In the genomic region with DNA sequence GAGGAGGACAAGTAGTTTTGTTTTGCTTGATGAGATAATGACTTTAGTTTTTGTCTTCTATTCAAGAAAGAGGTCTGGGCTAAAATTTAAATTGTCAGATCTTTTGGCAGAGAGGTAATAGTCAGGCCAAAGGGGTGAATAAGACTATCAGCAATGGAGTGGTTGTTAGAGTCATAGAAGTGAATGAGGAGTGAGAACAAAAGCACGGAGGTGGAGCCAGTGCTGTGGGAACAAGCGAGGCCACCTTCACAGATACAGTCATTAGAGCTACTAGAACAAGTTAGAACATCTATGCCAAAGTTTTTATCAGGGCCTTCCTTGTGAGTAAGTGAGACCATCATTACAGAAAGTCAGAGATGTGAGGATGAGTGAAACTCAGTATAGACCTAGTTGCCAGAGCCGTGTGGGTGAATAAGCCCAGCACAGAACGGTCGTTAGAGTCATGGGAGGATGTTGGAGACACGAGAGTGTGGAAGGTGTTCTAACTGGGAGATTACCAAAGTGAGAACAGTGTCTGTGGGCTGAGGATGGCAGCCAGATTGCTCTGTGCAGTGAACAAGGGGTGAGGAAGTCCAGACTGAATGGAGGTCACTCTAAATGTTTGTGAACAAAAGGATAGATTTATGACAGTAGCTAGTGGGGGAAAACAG, we compare ENCODE assay signal across 22 cellular contexts.
"Had no signal": no experiment of that assay in that cellular context is flagged by ENCODE, and none has a peak within 500 bp of the region (broad histone marks: within the 10 kb centered on the region; RNA-seq: fewer than 3 reads in every experiment).

No MANE protein-coding gene starts in this region.

- H3K27me3 ChIP-seq: brain microvascular endothelial cell had no signal

- H3K4me3 Mint-ChIP-seq: activated CD8-positive, alpha-beta T cell treated with anti-CD3 and anti-CD28 coated beads for 36 hours; activated naive CD4-positive, alpha-beta T cell treated with anti-CD3 and anti-CD28 coated beads, Interleukin-2, amount 10 ng/mL, durations not matched to agents 7 days and 5 days; activated naive CD8-positive, alpha-beta T cell treated with anti-CD3 and anti-CD28 coated beads for 36 hours; activated T-cell treated with anti-CD3 and anti-CD28 coated beads, Interleukin-2, amount 50 U/mL, for 72 hours had no signal

- H3K27ac Mint-ChIP-seq: activated CD8-positive, alpha-beta T cell treated with anti-CD3 and anti-CD28 coated beads for 36 hours; activated naive CD4-positive, alpha-beta T cell treated with anti-CD3 and anti-CD28 coated beads, Interleukin-2, amount 10 ng/mL, durations not matched to agents 7 days and 5 days; activated naive CD8-positive, alpha-beta T cell treated with anti-CD3 and anti-CD28 coated beads for 36 hours; activated T-cell treated with anti-CD3 and anti-CD28 coated beads, Interleukin-2, amount 50 U/mL, for 72 hours; activated T-helper 2 cell treated with anti-CD3 and anti-CD28 coated beads, Interferon-gamma antibody, Interleukin-2, Interleukin-4, amounts not matched to agents 10 μg/mL and 5 μg/mL and 100 μg/mL, durations not matched to agents 14 hours and 24 hours and 36 hours had no signal

- H3K27ac ChIP-seq: brain microvascular endothelial cell, WERI-Rb-1 had no signal

- H3K36me3 ChIP-seq: brain microvascular endothelial cell, WERI-Rb-1 had no signal

- DNase-seq: activated CD4-positive, alpha-beta T cell treated with anti-CD3 and anti-CD28 coated beads for 4 hours; activated CD8-positive, alpha-beta memory T cell treated with anti-CD3 and anti-CD28 coated beads, Interleukin-2, amount 50 U/mL, for 4 hours; activated CD8-positive, alpha-beta T cell treated with anti-CD3 and anti-CD28 coated beads for 36 hours; activated gamma-delta T cell treated with Interleukin-2 at 50 U/mL for 16 hours; activated naive CD4-positive, alpha-beta T cell treated with anti-CD3 and anti-CD28 coated beads, Interleukin-2, amount 10 ng/mL, durations not matched to agents 7 days and 5 days; activated naive CD8-positive, alpha-beta T cell treated with anti-CD3 and anti-CD28 coated beads for 36 hours; activated T-cell treated with anti-CD3 and anti-CD28 coated beads, Interleukin-2, amount 50 U/mL, for 72 hours; brain microvascular endothelial cell; caudate nucleus; NCI-H1092 treated with DMSO at 0.1 percent for 48 hours; NCI-H1436; NCI-H1694 treated with DMSO at 0.1 percent for 48 hours; NCI-H2029 treated with DMSO at 0.1 percent for 48 hours; NCI-H446 treated with DMSO at 0.1 percent for 48 hours; NCI-H748 treated with DMSO at 0.1 percent for 48 hours; RPMI8226; SK-N-SH; T-helper 1 cell; WERI-Rb-1 had no signal

- H3K27me3 Mint-ChIP-seq: activated CD8-positive, alpha-beta T cell treated with anti-CD3 and anti-CD28 coated beads for 36 hours; activated naive CD8-positive, alpha-beta T cell treated with anti-CD3 and anti-CD28 coated beads for 36 hours had no signal

- H3K4me2 ChIP-seq: SK-N-SH had no signal

- H3K36me3 Mint-ChIP-seq: activated naive CD4-positive, alpha-beta T cell treated with anti-CD3 and anti-CD28 coated beads, Interleukin-2, amount 10 ng/mL, durations not matched to agents 7 days and 5 days had no signal

- H3K9ac ChIP-seq: SK-N-SH had no signal

- H3K4me1 Mint-ChIP-seq: activated naive CD4-positive, alpha-beta T cell treated with anti-CD3 and anti-CD28 coated beads, Interleukin-2, amount 10 ng/mL, durations not matched to agents 7 days and 5 days; activated naive CD8-positive, alpha-beta T cell treated with anti-CD3 and anti-CD28 coated beads for 36 hours had no signal

- H3K9me3 Mint-ChIP-seq: activated CD8-positive, alpha-beta T cell treated with anti-CD3 and anti-CD28 coated beads for 36 hours; activated T-helper 2 cell treated with anti-CD3 and anti-CD28 coated beads, Interferon-gamma antibody, Interleukin-2, Interleukin-4, amounts not matched to agents 10 μg/mL and 5 μg/mL and 100 μg/mL, durations not matched to agents 14 hours and 24 hours and 36 hours had no signal

- ATAC-seq: activated CD4-positive, CD25-positive, alpha-beta regulatory T cell treated with anti-CD3 and anti-CD28 coated beads, Interleukin-2, amount 50 U/mL, for 24 hours; activated CD8-positive, alpha-beta T cell treated with anti-CD3 and anti-CD28 coated beads for 36 hours; activated T-cell treated with anti-CD3 and anti-CD28 coated beads, Interleukin-2, amount 50 U/mL, for 72 hours; Right ventricle myocardium inferior had no signal
